Comparison of ENCODE assay signal across 9 cellular contexts in genomic region chr13:35630551-35631275, GRCh38.
DNase-seq lines count a peak whose midpoint lies in the region; ATAC-seq, FAIRE-seq and TF ChIP-seq lines count a peak whose summit lies in the region.
"Had no signal": no experiment of that assay in that cellular context is flagged by ENCODE, and none has a peak within 500 bp of the region (broad histone marks: within the 10 kb centered on the region; RNA-seq: fewer than 3 reads in every experiment).

No MANE protein-coding gene starts in this region.

- peak; percentile 64 for ATAC-seq in GM18873 (IDR thresholded peaks at IDR 0.05; ENCODE audit: low FRiP score, unreplicated experiment)
- peak; percentile 70 for ATAC-seq in HG03097 (IDR thresholded peaks at IDR 0.05; ENCODE audit: low FRiP score, unreplicated experiment)
- ATAC-seq in HepG2, result peak; percentile 100

- intact Hi-C loops in CD14-positive monocyte (cut with micrococcal nuclease), result no loop called here
- intact Hi-C loops in HepG2 (cut with micrococcal nuclease; ENCODE audit: unreplicated experiment), result loop anchor here (1.0 to 2.0 kb wide), 2 partner anchors 91 to 420 kb away; no protein-coding TSS in a partner anchor

- TF ChIP-seq CTCF in CD14-positive monocyte (IDR thresholded peaks at IDR 0.05) (peak; percentile 70), HepG2 (CRISPR knock-in tag; IDR thresholded peaks at IDR 0.05) (peak; percentile 67)

- H3K79me2 ChIP-seq in HepG2 (ENCODE audit: insufficient read depth, low read length), result no peaks in the 10 kb centered on the region

- H2AFZ ChIP-seq in HepG2 (ENCODE audit: low read length), result no peak overlapping the region

- DNase-seq in CD14-positive monocyte (ENCODE audit: low spot score) (no peak), NCI-H748 (lab: John Stamatoyannopoulos, UW; ENCODE audit: unreplicated experiment) (peak; percentile 62), cerebellar cortex (ENCODE audit: low spot score) (peak; percentile 76), HepG2 (ENCODE audit: low spot score) (peak; percentile 52), activated gamma-delta T cell treated with Interleukin-2 at 50 U/mL for 16 hours (no peak), COLO668 (lab: John Stamatoyannopoulos, UW; ENCODE audit: unreplicated experiment) (no peak)

- CTCF ChIA-PET in HepG2 (lab: Yijun Ruan, JAX; ENCODE audit: low intra/inter-chr PET ratio, low total read pairs), result interaction anchor here (1.9 kb wide), 1 partner anchor 90 kb away, joined by 13 read pairs; no protein-coding TSS in a partner anchor

- no peak overlapping the region for H3K4me3 Mint-ChIP-seq in CD14-positive monocyte
- H3K4me3 Mint-ChIP-seq: memory B cell had no signal

- no peaks in the 10 kb centered on the region for H3K27me3 ChIP-seq in HepG2 (ENCODE audit: control insufficient read depth in 1 of 2, insufficient read depth in 2 of 2, low read length in 2 of 2)

- no peaks in the 10 kb centered on the region for H3K9me3 ChIP-seq in HepG2 (ENCODE audit: low read length)

- no peak overlapping the region for H3K27ac ChIP-seq in HepG2 (ENCODE audit: extremely low read length, insufficient read depth, low read length)

- peaks cover 0 to 3% (median 0%) of the 10 kb centered on the region in 3 donors for H3K27me3 Mint-ChIP-seq in CD14-positive monocyte (ENCODE audit: low read depth in 3 of 3)
- H3K27me3 Mint-ChIP-seq: memory B cell had no signal

- peak overlapping the region in 1 of 7 donors; percentile 23 for H3K27ac Mint-ChIP-seq in CD14-positive monocyte
- H3K27ac Mint-ChIP-seq: memory B cell had no signal

- no peaks in the 10 kb centered on the region for H3K36me3 Mint-ChIP-seq in CD14-positive monocyte
- H3K36me3 Mint-ChIP-seq: memory B cell had no signal

- FAIRE-seq in HepG2 (lab: Jason Lieb, UNC), result peak; percentile 68

- H3K4me2 ChIP-seq in HepG2 (ENCODE audit: low read depth, low read length), result no peak overlapping the region

- POLR2A ChIA-PET in HepG2 (lab: Yijun Ruan, JAX), result no interaction called here

- TF ChIP-seq POLR2A in HepG2 (IDR thresholded peaks at IDR 0.05; ENCODE audit: insufficient read depth in 1 of 2, low read depth in 2 of 2, low read length in 2 of 2), result no peak

- no peak overlapping the region for H3K9ac ChIP-seq in HepG2 (ENCODE audit: insufficient read depth, low read depth, low read length)

- no peaks in the 10 kb centered on the region for H3K36me3 ChIP-seq in HepG2 (replicated peaks in 1 of 2; ENCODE audit: control insufficient read depth in 1 of 2, insufficient read depth in 2 of 2, low read length in 2 of 2)

- 35% methylated on average over 5 of the region's 5 CpGs for WGBS in HepG2 (ENCODE audit: low lambda C conversion rate)

- H3K9me3 Mint-ChIP-seq in CD14-positive monocyte, result no peaks in the 10 kb centered on the region
- H3K9me3 Mint-ChIP-seq: memory B cell had no signal

- no peak for TF ChIP-seq RAD21 in HepG2 (CRISPR knock-in tag; IDR thresholded peaks at IDR 0.05)

- peaks cover 4% of the 10 kb centered on the region; the same call in 1 of the 2 replicates for H3K4me1 ChIP-seq in HepG2 (ENCODE audit: insufficient read depth, low read length)

- BruUV-seq in HepG2 (replicated peaks; lab: Mats Ljungman, UMichigan), result no TSS peak

- in situ Hi-C loops in HepG2 (cut with HindIII; ENCODE audit: extremely low pct_ligation_motif_present, low pct_unique_long_range_greater_than_20kb), result no loop called here

- no peak overlapping the region for H3K4me3 ChIP-seq in HepG2 (replicated peaks in 1 of 3; ENCODE audit: insufficient read depth in 1 of 3, low read depth in 2 of 3, low read length in 3 of 3)

- no peaks in the 10 kb centered on the region for H3K4me1 Mint-ChIP-seq in CD14-positive monocyte
- H3K4me1 Mint-ChIP-seq: memory B cell had no signal

- no peaks in the 10 kb centered on the region for H4K20me1 ChIP-seq in HepG2 (ENCODE audit: insufficient read depth, low read length)

- TF ChIP-seq EP300 in HepG2 (IDR thresholded peaks at IDR 0.05; ENCODE audit: low read depth in 2 of 2, low read length in 2 of 2), result no peak
- TF ChIP-seq EP300 in HepG2 (CRISPR knock-in tag; IDR thresholded peaks at IDR 0.05; ENCODE audit: borderline replicate concordance), result no peak

TF ChIP-seq in HepG2, 621 proteins besides CTCF, POLR2A, EP300 and RAD21 (continues in another document):
- 0 out of 2 replicates have a peak, but pooled peaks have one; percentile 19 for TF ChIP-seq ZNF281 (CRISPR knock-in tag; IDR thresholded peaks at IDR 0.05; ENCODE audit: borderline replicate concordance)
- TF ChIP-seq TEAD3 (CRISPR knock-in tag; optimal IDR thresholded peaks at IDR 0.05; ENCODE audit: borderline replicate concordance), result peak; percentile 44
- no peak for TF ChIP-seq MXD4 (CRISPR knock-in tag; IDR thresholded peaks at IDR 0.05)
- TF ChIP-seq ZNF747 (CRISPR knock-in tag; IDR thresholded peaks at IDR 0.05; ENCODE audit: borderline replicate concordance), result no peak
- no peak for TF ChIP-seq NRL (CRISPR knock-in tag; IDR thresholded peaks at IDR 0.05; ENCODE audit: borderline replicate concordance)
- TF ChIP-seq RFXANK (CRISPR knock-in tag; IDR thresholded peaks at IDR 0.05), result no peak
- 0 out of 2 replicates have a peak, but pooled peaks have one; percentile 25 for TF ChIP-seq HNF4A (CRISPR knock-in tag; IDR thresholded peaks at IDR 0.05)
- TF ChIP-seq TAF15 (IDR thresholded peaks at IDR 0.05; ENCODE audit: low read depth, low read length, poor library complexity, severe bottlenecking), result no peak
- no peak for TF ChIP-seq CREB3 (CRISPR knock-in tag; IDR thresholded peaks at IDR 0.05)
- no peak for TF ChIP-seq ZNF713 (CRISPR knock-in tag; IDR thresholded peaks at IDR 0.05)
- peak; percentile 28; the same call in 1 of the 2 replicates for TF ChIP-seq SMC3 (IDR thresholded peaks at IDR 0.05; ENCODE audit: low read length)
- TF ChIP-seq NR2F1 (CRISPR knock-in tag; IDR thresholded peaks at IDR 0.05), result 0 out of 4 replicates have a peak, but pooled peaks of 1 of the 2 experiments have one; percentile 14
- TF ChIP-seq STAG1 (CRISPR knock-in tag; IDR thresholded peaks at IDR 0.05), result peak; percentile 37
- peak; percentile 59 for TF ChIP-seq HNRNPK (IDR thresholded peaks at IDR 0.05; ENCODE audit: low read depth, low read length, poor library complexity, severe bottlenecking)

Comparison
In these comparisons a context has a peak if more than half of its experiments do, and no peak if none do; other contexts are left out.
1. DNase-seq: peak in NCI-H748 (single experiment), cerebellar cortex (single experiment) and HepG2 (single experiment); none in CD14-positive monocyte (single experiment), activated gamma-delta T cell treated with Interleukin-2 at 50 U/mL for 16 hours (single experiment) and COLO668 (single experiment).
2. Peak in every context shown above with its lines, with median percentiles within 50 percentile points of each other: ATAC-seq.